ENCODE assay signal across 1 cellular context in genomic region chr15:65373163-65373651, GRCh38.
TF ChIP-seq lines count a peak whose summit lies in the region.

No MANE protein-coding gene starts in this region.

TF ChIP-seq in HepG2, 621 proteins besides CTCF, POLR2A, EP300 and RAD21 (continued from another document):
- TF ChIP-seq, protein P1, sequence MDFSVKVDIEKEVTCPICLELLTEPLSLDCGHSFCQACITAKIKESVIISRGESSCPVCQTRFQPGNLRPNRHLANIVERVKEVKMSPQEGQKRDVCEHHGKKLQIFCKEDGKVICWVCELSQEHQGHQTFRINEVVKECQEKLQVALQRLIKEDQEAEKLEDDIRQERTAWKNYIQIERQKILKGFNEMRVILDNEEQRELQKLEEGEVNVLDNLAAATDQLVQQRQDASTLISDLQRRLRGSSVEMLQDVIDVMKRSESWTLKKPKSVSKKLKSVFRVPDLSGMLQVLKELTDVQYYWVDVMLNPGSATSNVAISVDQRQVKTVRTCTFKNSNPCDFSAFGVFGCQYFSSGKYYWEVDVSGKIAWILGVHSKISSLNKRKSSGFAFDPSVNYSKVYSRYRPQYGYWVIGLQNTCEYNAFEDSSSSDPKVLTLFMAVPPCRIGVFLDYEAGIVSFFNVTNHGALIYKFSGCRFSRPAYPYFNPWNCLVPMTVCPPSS (IDR thresholded peaks at IDR 0.05): no peak
- TF ChIP-seq HOXA3 (CRISPR knock-in tag; IDR thresholded peaks at IDR 0.05) (no peak), ZNF354B (CRISPR knock-in tag; IDR thresholded peaks at IDR 0.05) (no peak), ZNF609 (CRISPR knock-in tag; IDR thresholded peaks at IDR 0.05; ENCODE audit: borderline replicate concordance) (no peak), KDM5A (IDR thresholded peaks at IDR 0.05; ENCODE audit: borderline replicate concordance, low read length) (no peak), ZSCAN21 (CRISPR knock-in tag; IDR thresholded peaks at IDR 0.05; ENCODE audit: borderline replicate concordance) (no peak), HNRNPL (IDR thresholded peaks at IDR 0.05; ENCODE audit: low read depth, low read length) (peak; percentile 71; the same call in 1 of the 2 replicates), UBTF (CRISPR knock-in tag; IDR thresholded peaks at IDR 0.05) (0 out of 2 replicates have a peak, but pooled peaks have one; percentile 30), ZNF281 (CRISPR knock-in tag; IDR thresholded peaks at IDR 0.05; ENCODE audit: borderline replicate concordance) (no peak), TEAD2 (CRISPR knock-in tag; IDR thresholded peaks at IDR 0.05) (no peak), GFI1 (CRISPR knock-in tag; IDR thresholded peaks at IDR 0.05; ENCODE audit: borderline replicate concordance) (peak; percentile 83), ZBTB49 (CRISPR knock-in tag; IDR thresholded peaks at IDR 0.05; ENCODE audit: borderline replicate concordance) (no peak), EZH2 (conservative IDR thresholded peaks at IDR 0.05; ENCODE audit: low read depth, low read length) (no peak), MYC (CRISPR knock-in tag; IDR thresholded peaks at IDR 0.05; ENCODE audit: borderline replicate concordance) (no peak), RFXAP (CRISPR knock-in tag; IDR thresholded peaks at IDR 0.05; ENCODE audit: borderline replicate concordance) (no peak), SSRP1 (CRISPR knock-in tag; IDR thresholded peaks at IDR 0.05) (no peak), STAT6 (CRISPR knock-in tag; IDR thresholded peaks at IDR 0.05; ENCODE audit: borderline replicate concordance) (no peak)
- TF ChIP-seq, protein P2, sequence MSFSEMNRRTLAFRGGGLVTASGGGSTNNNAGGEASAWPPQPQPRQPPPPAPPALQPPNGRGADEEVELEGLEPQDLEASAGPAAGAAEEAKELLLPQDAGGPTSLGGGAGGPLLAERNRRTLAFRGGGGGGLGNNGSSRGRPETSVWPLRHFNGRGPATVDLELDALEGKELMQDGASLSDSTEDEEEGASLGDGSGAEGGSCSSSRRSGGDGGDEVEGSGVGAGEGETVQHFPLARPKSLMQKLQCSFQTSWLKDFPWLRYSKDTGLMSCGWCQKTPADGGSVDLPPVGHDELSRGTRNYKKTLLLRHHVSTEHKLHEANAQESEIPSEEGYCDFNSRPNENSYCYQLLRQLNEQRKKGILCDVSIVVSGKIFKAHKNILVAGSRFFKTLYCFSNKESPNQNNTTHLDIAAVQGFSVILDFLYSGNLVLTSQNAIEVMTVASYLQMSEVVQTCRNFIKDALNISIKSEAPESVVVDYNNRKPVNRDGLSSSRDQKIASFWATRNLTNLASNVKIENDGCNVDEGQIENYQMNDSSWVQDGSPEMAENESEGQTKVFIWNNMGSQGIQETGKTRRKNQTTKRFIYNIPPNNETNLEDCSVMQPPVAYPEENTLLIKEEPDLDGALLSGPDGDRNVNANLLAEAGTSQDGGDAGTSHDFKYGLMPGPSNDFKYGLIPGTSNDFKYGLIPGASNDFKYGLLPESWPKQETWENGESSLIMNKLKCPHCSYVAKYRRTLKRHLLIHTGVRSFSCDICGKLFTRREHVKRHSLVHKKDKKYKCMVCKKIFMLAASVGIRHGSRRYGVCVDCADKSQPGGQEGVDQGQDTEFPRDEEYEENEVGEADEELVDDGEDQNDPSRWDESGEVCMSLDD (CRISPR knock-in tag; IDR thresholded peaks at IDR 0.05; ENCODE audit: borderline replicate concordance): no peak
